ENCODE assay signal across 1 cellular context in the genomic region with DNA sequence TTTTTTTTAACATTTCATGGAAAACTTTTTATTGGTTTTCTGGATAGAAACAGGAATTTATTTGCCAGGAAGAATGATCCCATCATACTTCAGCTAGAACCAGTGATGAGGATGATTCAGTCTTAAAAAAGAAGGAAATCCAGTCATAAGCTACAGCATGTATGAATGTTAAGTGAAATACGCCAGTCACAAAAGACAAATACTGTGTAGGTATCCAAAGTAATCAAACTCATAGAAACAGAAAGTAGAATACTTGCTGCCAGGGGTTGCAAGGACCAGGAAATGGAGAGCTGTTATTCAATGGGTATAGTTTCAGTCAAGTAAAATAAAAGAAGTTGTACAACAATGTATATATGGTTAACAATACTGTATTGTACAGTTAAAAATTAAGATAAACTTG.
TF ChIP-seq lines count a peak whose summit lies in the region.

No MANE protein-coding gene starts in this region.

TF ChIP-seq in SK-N-SH, 30 proteins besides CTCF, POLR2A, EP300 and RAD21 (continued from another document):
- TF ChIP-seq, protein P1, sequence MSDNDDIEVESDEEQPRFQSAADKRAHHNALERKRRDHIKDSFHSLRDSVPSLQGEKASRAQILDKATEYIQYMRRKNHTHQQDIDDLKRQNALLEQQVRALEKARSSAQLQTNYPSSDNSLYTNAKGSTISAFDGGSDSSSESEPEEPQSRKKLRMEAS (IDR thresholded peaks at IDR 0.05; ENCODE audit: low read depth) = no peak
- no peak for TF ChIP-seq ELF1 (IDR thresholded peaks at IDR 0.05)
